Comparison of ENCODE assay signal across 25 cellular contexts in the genomic region with DNA sequence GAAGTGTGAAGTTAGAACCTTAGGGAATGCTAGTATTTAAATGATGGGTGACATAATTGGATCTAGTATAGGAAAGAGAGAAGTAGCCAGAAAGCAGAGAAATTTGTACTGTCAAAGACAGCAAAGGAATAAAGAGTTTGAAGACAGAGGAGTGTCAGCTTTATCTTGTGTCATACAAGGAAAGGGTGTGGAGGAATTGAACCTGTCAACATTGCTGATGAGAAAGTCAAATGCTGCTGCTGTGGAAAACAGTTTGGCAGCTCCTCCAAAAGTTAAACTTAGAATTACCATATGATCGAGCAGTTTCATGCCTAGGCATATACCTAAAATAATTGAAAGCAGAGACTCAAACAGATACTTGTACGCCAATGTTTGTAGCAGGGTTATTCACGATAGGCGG.
"Had no signal": no experiment of that assay in that cellular context is flagged by ENCODE, and none has a peak within 500 bp of the region (broad histone marks: within the 10 kb centered on the region; RNA-seq: fewer than 3 reads in every experiment).

No MANE protein-coding gene starts in this region.

- H3K9me3 Mint-ChIP-seq: activated CD4-positive, alpha-beta T cell treated with anti-CD3 and anti-CD28 coated beads, Interleukin-2, amount 10 ng/mL, durations not matched to agents 7 days and 5 days; activated T-helper 2 cell treated with anti-CD3 and anti-CD28 coated beads, Interferon-gamma antibody, Interleukin-2, Interleukin-4, amounts not matched to agents 10 μg/mL and 5 μg/mL and 100 μg/mL, durations not matched to agents 14 hours and 24 hours and 36 hours; effector memory CD8-positive, alpha-beta T cell; naive thymus-derived CD8-positive, alpha-beta T cell; stimulated activated memory B cell treated with anti-CD40 and anti-IgM and Interleukin-4, amounts not matched to agents 10 μg/mL and 1 μg/mL and 100 μg/mL, for 72 hours; T-helper 1 cell treated with Interleukin-12 subunit alpha and Interleukin-12 subunit beta and Interleukin-4 antibody, amounts not matched to agents 30 μg/mL and 1 μg/mL, for 36 hours had no signal

- H3K9me3 ChIP-seq: adrenal gland, ascending aorta, esophagus squamous epithelium, gastrocnemius medialis, ovary, testis, upper lobe of left lung had no signal

- H3K4me1 ChIP-seq: adrenal gland, ascending aorta, testis, upper lobe of left lung had no signal

- H3K4me3 Mint-ChIP-seq: activated CD4-positive, alpha-beta T cell treated with anti-CD3 and anti-CD28 coated beads, Interleukin-2, amount 10 ng/mL, durations not matched to agents 7 days and 5 days; activated CD8-positive, alpha-beta T cell treated with anti-CD3 and anti-CD28 coated beads, Interleukin-2, amount 10 ng/mL, durations not matched to agents 7 days and 5 days; activated naive CD8-positive, alpha-beta T cell; effector memory CD8-positive, alpha-beta T cell; naive thymus-derived CD8-positive, alpha-beta T cell; stimulated activated memory B cell treated with anti-CD40 and anti-IgM and Interleukin-4, amounts not matched to agents 10 μg/mL and 1 μg/mL and 100 μg/mL, for 72 hours; T-helper 1 cell treated with Interleukin-12 subunit alpha and Interleukin-12 subunit beta and Interleukin-4 antibody, amounts not matched to agents 30 μg/mL and 1 μg/mL, for 36 hours had no signal

- DNase-seq: activated CD4-positive, alpha-beta T cell treated with anti-CD3 and anti-CD28 coated beads, Interleukin-2, amount 10 ng/mL, durations not matched to agents 7 days and 5 days; activated CD4-positive, CD25-positive, alpha-beta regulatory T cell treated with anti-CD3 and anti-CD28 coated beads, Interleukin-2, amount 50 U/mL, for 72 hours; activated CD8-positive, alpha-beta T cell treated with anti-CD3 and anti-CD28 coated beads, Interleukin-2, amount 10 ng/mL, durations not matched to agents 7 days and 5 days; activated naive CD4-positive, alpha-beta T cell; adrenal gland; brain microvascular endothelial cell; central memory CD4-positive, alpha-beta T cell; dorsolateral prefrontal cortex; effector memory CD8-positive, alpha-beta T cell; esophagus squamous epithelium; gastrocnemius medialis; islet precursor cell; naive thymus-derived CD8-positive, alpha-beta T cell; ovary; stimulated activated CD4-positive, alpha-beta T cell treated with anti-CD3 and anti-CD28 coated beads, Interleukin-15, amount 100 ng/mL, for 24 hours; testis; upper lobe of left lung had no signal

- H3K27me3 ChIP-seq: adrenal gland, ascending aorta, brain microvascular endothelial cell, dorsolateral prefrontal cortex, esophagus squamous epithelium, gastrocnemius medialis, ovary, testis, upper lobe of left lung had no signal

- ATAC-seq: activated CD8-positive, alpha-beta T cell treated with anti-CD3 and anti-CD28 coated beads, Interleukin-2, amount 10 ng/mL, durations not matched to agents 7 days and 5 days; effector memory CD8-positive, alpha-beta T cell; gastrocnemius medialis; naive thymus-derived CD8-positive, alpha-beta T cell; sciatic nerve; stimulated activated memory B cell treated with anti-CD40 and anti-IgM and Interleukin-4, amounts not matched to agents 10 μg/mL and 1 μg/mL and 100 μg/mL, for 72 hours had no signal

- H3K27ac ChIP-seq: adrenal gland, ascending aorta, brain microvascular endothelial cell, dorsolateral prefrontal cortex, gastrocnemius medialis, ovary, testis, upper lobe of left lung had no signal

- H3K4me1 Mint-ChIP-seq: activated CD4-positive, alpha-beta T cell treated with anti-CD3 and anti-CD28 coated beads, Interleukin-2, amount 10 ng/mL, durations not matched to agents 7 days and 5 days; stimulated activated memory B cell treated with anti-CD40 and anti-IgM and Interleukin-4, amounts not matched to agents 10 μg/mL and 1 μg/mL and 100 μg/mL, for 72 hours had no signal

- H3K36me3 ChIP-seq: ovary had no signal

- H3K4me3 ChIP-seq: adrenal gland, ascending aorta, dorsolateral prefrontal cortex, esophagus squamous epithelium, gastrocnemius medialis, lung, ovary, smooth muscle cell, testis, upper lobe of left lung had no signal

- H3K27ac Mint-ChIP-seq: activated CD4-positive, alpha-beta T cell treated with anti-CD3 and anti-CD28 coated beads, Interleukin-2, amount 10 ng/mL, durations not matched to agents 7 days and 5 days; activated CD8-positive, alpha-beta T cell treated with anti-CD3 and anti-CD28 coated beads, Interleukin-2, amount 10 ng/mL, durations not matched to agents 7 days and 5 days; activated naive CD8-positive, alpha-beta T cell; activated T-helper 2 cell treated with anti-CD3 and anti-CD28 coated beads, Interferon-gamma antibody, Interleukin-2, Interleukin-4, amounts not matched to agents 10 μg/mL and 5 μg/mL and 100 μg/mL, durations not matched to agents 14 hours and 24 hours and 36 hours; stimulated activated memory B cell treated with anti-CD40 and anti-IgM and Interleukin-4, amounts not matched to agents 10 μg/mL and 1 μg/mL and 100 μg/mL, for 72 hours; T-helper 1 cell treated with Interleukin-12 subunit alpha and Interleukin-12 subunit beta and Interleukin-4 antibody, amounts not matched to agents 30 μg/mL and 1 μg/mL, for 36 hours had no signal

- H3K27me3 Mint-ChIP-seq: activated CD4-positive, alpha-beta T cell treated with anti-CD3 and anti-CD28 coated beads, Interleukin-2, amount 10 ng/mL, durations not matched to agents 7 days and 5 days; activated naive CD8-positive, alpha-beta T cell; effector memory CD8-positive, alpha-beta T cell; naive thymus-derived CD8-positive, alpha-beta T cell; stimulated activated memory B cell treated with anti-CD40 and anti-IgM and Interleukin-4, amounts not matched to agents 10 μg/mL and 1 μg/mL and 100 μg/mL, for 72 hours had no signal
